ENCODE assay signal across 17 cellular contexts in genomic region chr9:137227853-137228514, GRCh38. TPM values are rescaled to one million over a fixed set of nuclear protein-coding genes. Genes with fewer than 3 reads are reported as not detected.
DNase-seq lines count a peak whose midpoint lies in the region; ATAC-seq, FAIRE-seq and TF ChIP-seq lines count a peak whose summit lies in the region.
"Had no signal": no experiment of that assay in that cellular context is flagged by ENCODE, and none has a peak within 500 bp of the region (broad histone marks: within the 10 kb centered on the region; RNA-seq: fewer than 3 reads in every experiment).

No MANE protein-coding gene starts in this region.

- intact Hi-C loops in activated CD4-positive, alpha-beta T cell treated with anti-CD3 and anti-CD28 coated beads, Interleukin-2, amount 10 ng/mL, durations not matched to agents 24 days and 14 days (cut with micrococcal nuclease) = loop anchor here (1.0 kb wide), 1 partner anchor 110 kb away; no protein-coding TSS in a partner anchor

- no peak for TF ChIP-seq POLR2A in H1 (IDR thresholded peaks at IDR 0.05; ENCODE audit: control extremely low read depth in 1 of 2, low read depth in 2 of 2, low read length in 2 of 2)

- H3K27me3 Mint-ChIP-seq in activated CD4-positive, alpha-beta T cell treated with anti-CD3 and anti-CD28 coated beads, Interleukin-2, amount 10 ng/mL, durations not matched to agents 24 days and 14 days = peaks cover 2% of the 10 kb centered on the region
- H3K27me3 Mint-ChIP-seq in IgD-negative memory B cell = peaks cover 6% of the 10 kb centered on the region
- no peaks in the 10 kb centered on the region for H3K27me3 Mint-ChIP-seq in osteocyte (ENCODE audit: unreplicated experiment)

- peaks cover 0 to 17% (median 6%) of the 10 kb centered on the region in 4 experiments; a peak in 5 of 7 replicates for H3K4me1 ChIP-seq in H1 (replicated peaks in 1 of 4; ENCODE audit: control insufficient read depth in 3 of 4, insufficient read depth in 4 of 4, low read length in 3 of 4)

- H3K36me3 ChIP-seq in H1 (ENCODE audit: control insufficient read depth in 2 of 4, insufficient read depth in 4 of 4, low read length in 3 of 4) = no peaks in the 10 kb centered on the region
- H3K36me3 ChIP-seq: MG63, upper lobe of right lung had no signal

- no peak overlapping the region for H2BK20ac ChIP-seq in H1 (ENCODE audit: low read length)

- no peak for TF ChIP-seq RAD21 in H1 (IDR thresholded peaks at IDR 0.05 in 1 of 2, conservative IDR thresholded peaks at IDR 0.05 in 1 of 2; ENCODE audit: low read depth in 2 of 2, low read length in 2 of 2)

- no peak overlapping the region for H3K9ac ChIP-seq in H1 (replicated peaks in 1 of 4; ENCODE audit: extremely low read depth in 1 of 4, low read depth in 3 of 4, low read length in 3 of 4)
- H3K9ac ChIP-seq: SK-N-SH had no signal

- no peak overlapping the region for H3K56ac ChIP-seq in H1 (replicated peaks; ENCODE audit: insufficient read length, low read depth, low read length)

- no peak overlapping the region for H2AFZ ChIP-seq in H1 (ENCODE audit: low read length)

- H3K4me2 ChIP-seq in H1 (ENCODE audit: insufficient read depth in 1 of 2, low read depth in 2 of 2, low read length in 2 of 2) = peak overlapping the region in 1 of 2 experiments; percentile 50; a peak in 1 of 4 replicates

- DNase-seq in activated CD4-positive, alpha-beta T cell treated with anti-CD3 and anti-CD28 coated beads, Interleukin-2, amount 10 ng/mL, durations not matched to agents 24 days and 14 days = no peak
- DNase-seq in activated CD4-positive, alpha-beta T cell treated with anti-CD3 and anti-CD28 coated beads for 4 hours = no peak
- DNase-seq in H1 (ENCODE audit: low read depth in 1 of 2, low spot score in 2 of 2) (no peak), osteocyte (ENCODE audit: extremely low spot score, unreplicated experiment) (no peak), NCI-H2107 treated with DMSO at 0.1 percent for 48 hours (lab: John Stamatoyannopoulos, UW; ENCODE audit: unreplicated experiment) (no peak)
- DNase-seq in stimulated activated naive CD4-positive, alpha-beta T cell treated with Interleukin-2 at 50 U/mL for 16 hours (lab: John Stamatoyannopoulos, UW) = no peak
- DNase-seq: NCI-H187 treated with DMSO at 0.1 percent for 48 hours had no signal

- POLR2A ChIA-PET in H1 (lab: Charles Lee; ENCODE audit: partially characterized antibody) = interaction anchor here (1.1 to 69.9 kb wide), 7 partner anchors 11 to 111 kb away, joined by 3 to 1462 read pairs (median 5); partner anchors contain the start of genes ANAPC2, NDOR1, NELFB and SSNA1

- no peak overlapping the region for H3K27ac ChIP-seq in H1 (ENCODE audit: low read depth, low read length)

- H3K23ac ChIP-seq in H1 (ENCODE audit: insufficient read length) = no peak overlapping the region

- TF ChIP-seq EP300 in H1 (IDR thresholded peaks at IDR 0.05; ENCODE audit: borderline replicate concordance in 1 of 2, low read depth in 2 of 2, low read length in 2 of 2) = no peak

- no peak for ATAC-seq in GM19467 (IDR thresholded peaks at IDR 0.05; ENCODE audit: unreplicated experiment)

- H3K4me3 Mint-ChIP-seq in activated CD4-positive, alpha-beta T cell treated with anti-CD3 and anti-CD28 coated beads, Interleukin-2, amount 10 ng/mL, durations not matched to agents 24 days and 14 days = no peak overlapping the region
- H3K4me3 Mint-ChIP-seq in IgD-negative memory B cell (peak overlapping the region in 1 of 4 donors; percentile 67), osteocyte (ENCODE audit: unreplicated experiment) (no peak overlapping the region)
- H3K4me3 Mint-ChIP-seq: activated naive CD8-positive, alpha-beta T cell had no signal

- no peaks in the 10 kb centered on the region for H3K36me3 Mint-ChIP-seq in activated CD4-positive, alpha-beta T cell treated with anti-CD3 and anti-CD28 coated beads, Interleukin-2, amount 10 ng/mL, durations not matched to agents 24 days and 14 days (ENCODE audit: low read depth)
- no peaks in the 10 kb centered on the region for H3K36me3 Mint-ChIP-seq in IgD-negative memory B cell
- no peaks in the 10 kb centered on the region for H3K36me3 Mint-ChIP-seq in osteocyte (ENCODE audit: unreplicated experiment)
- H3K36me3 Mint-ChIP-seq: activated naive CD8-positive, alpha-beta T cell had no signal

- no peak overlapping the region for H4K91ac ChIP-seq in H1 (replicated peaks; ENCODE audit: insufficient read length, low read length)

- no peaks in the 10 kb centered on the region for H3K79me1 ChIP-seq in H1 (ENCODE audit: low read depth, low read length)

- H2BK12ac ChIP-seq in H1 (ENCODE audit: low read depth, low read length) = no peak overlapping the region

- H3K27me3 ChIP-seq in H1 (replicated peaks in 1 of 4; ENCODE audit: control insufficient read depth in 3 of 4, extremely low read depth in 1 of 4, insufficient read depth in 3 of 4, low read length in 3 of 4) = no peaks in the 10 kb centered on the region; a peak in 1 of 7 replicates
- H3K27me3 ChIP-seq: MG63 had no signal

- CTCF ChIA-PET in H1 (lab: Charles Lee; ENCODE audit: partially characterized antibody) = interaction anchor here (0.9 to 20.2 kb wide), 28 partner anchors 11 to 199 kb away, joined by 3 to 204 read pairs (median 4); partner anchors contain the start of genes ANAPC2, LRRC26, NPDC1 and SAPCD2

- TF ChIP-seq CTCF in H1 (IDR thresholded peaks at IDR 0.05; ENCODE audit: control extremely low read depth in 1 of 3, insufficient read depth in 1 of 3, low read depth in 1 of 3, low read length in 3 of 3) (no peak), osteocyte (IDR thresholded peaks at IDR 0.05) (no peak)

- no peak overlapping the region for H2BK15ac ChIP-seq in H1 (ENCODE audit: low read length)

- H4K8ac ChIP-seq in H1 (ENCODE audit: extremely low read depth, insufficient read depth, low read length) = no peak overlapping the region

- no peak overlapping the region; the same call in 1 of the 2 replicates for H3K18ac ChIP-seq in H1 (ENCODE audit: extremely low read depth, low read length)

- H3K27ac Mint-ChIP-seq in activated CD4-positive, alpha-beta T cell treated with anti-CD3 and anti-CD28 coated beads, Interleukin-2, amount 10 ng/mL, durations not matched to agents 24 days and 14 days = peak overlapping the region; percentile 55
- H3K27ac Mint-ChIP-seq in IgD-negative memory B cell (peak overlapping the region; percentile 6 to 72 (median 22)), osteocyte (ENCODE audit: unreplicated experiment) (peak overlapping the region; percentile 25)
- H3K27ac Mint-ChIP-seq: activated naive CD8-positive, alpha-beta T cell had no signal

- no peak overlapping the region for H3K14ac ChIP-seq in H1 (ENCODE audit: insufficient read length)

- no peaks in the 10 kb centered on the region for H3K9me3 Mint-ChIP-seq in activated CD4-positive, alpha-beta T cell treated with anti-CD3 and anti-CD28 coated beads, Interleukin-2, amount 10 ng/mL, durations not matched to agents 24 days and 14 days
- H3K9me3 Mint-ChIP-seq in IgD-negative memory B cell (no peaks in the 10 kb centered on the region), osteocyte (ENCODE audit: unreplicated experiment) (no peaks in the 10 kb centered on the region)

- 80% methylated on average over 13 of the region's 19 CpGs; no CpG with 5 or more reads in 1 of the 2 experiments for WGBS in H1 (ENCODE audit: extremely low coverage in 1 of 2, insufficient coverage in 1 of 2, insufficient read length in 1 of 2, insufficient replicate concordance in 2 of 2, low coverage in 1 of 2, low lambda C conversion rate in 2 of 2, missing lambda C conversion rate in 1 of 2), 2 experiments

- no peak overlapping the region for H2BK120ac ChIP-seq in H1 (replicated peaks; ENCODE audit: low read depth, low read length)

- peak overlapping the region; percentile 62 for H4K5ac ChIP-seq in H1 (ENCODE audit: insufficient read length, low read depth, low read length)

- H3K4ac ChIP-seq in H1 (replicated peaks; ENCODE audit: insufficient read length, low read depth, low read length) = no peak overlapping the region

- H3K4me1 Mint-ChIP-seq in activated CD4-positive, alpha-beta T cell treated with anti-CD3 and anti-CD28 coated beads, Interleukin-2, amount 10 ng/mL, durations not matched to agents 24 days and 14 days = peaks cover 5% of the 10 kb centered on the region
- H3K4me1 Mint-ChIP-seq in IgD-negative memory B cell (peaks cover 0 to 4% (median 2%) of the 10 kb centered on the region in 3 donors), osteocyte (ENCODE audit: unreplicated experiment) (peaks cover 8% of the 10 kb centered on the region)

- no peak overlapping the region for H2AK5ac ChIP-seq in H1 (ENCODE audit: low read depth, low read length)

- H3K9me3 ChIP-seq in H1 (ENCODE audit: insufficient read depth in 2 of 2, low read depth in 1 of 2, low read length in 1 of 2) = no peaks in the 10 kb centered on the region
- H3K9me3 ChIP-seq: MG63, SK-N-SH, upper lobe of right lung had no signal

- peaks cover 0 to 1% of the 10 kb centered on the region in 2 experiments for H4K20me1 ChIP-seq in H1 (replicated peaks in 1 of 2; ENCODE audit: control insufficient read depth in 1 of 2, insufficient read depth in 2 of 2, low read length in 2 of 2)

- H3K23me2 ChIP-seq in H1 (ENCODE audit: low read depth, low read length) = peaks cover 6% of the 10 kb centered on the region; the same call in 1 of the 2 replicates

- H3K4me3 ChIP-seq in H1 (ENCODE audit: extremely low read depth in 1 of 4, insufficient read depth in 2 of 4, low read depth in 3 of 4, low read length in 4 of 4) = no peak overlapping the region
- H3K4me3 ChIP-seq: MG63, upper lobe of right lung had no signal

- H3K79me2 ChIP-seq in H1 (ENCODE audit: control insufficient read depth in 1 of 2, insufficient read depth in 2 of 2, low read length in 2 of 2) = no peaks in the 10 kb centered on the region

- FAIRE-seq in H1 (lab: Jason Lieb, UNC) = no peak
- FAIRE-seq: islet of Langerhans, TTC549 had no signal

- H2BK5ac ChIP-seq in H1 (ENCODE audit: low read depth, low read length) = no peak overlapping the region

RNA-seq across cellular contexts. Expression of gene RNF224, which starts 0.7 kb away (rescaled TPM):
- not detected in 2 replicates for total RNA-seq in activated CD4-positive, alpha-beta T cell treated with anti-CD3 and anti-CD28 coated beads, Interleukin-2, amount 10 ng/mL, durations not matched to agents 24 days and 14 days
- not detected for polyA plus RNA-seq in IgD-negative memory B cell
- 0.17 TPM in 1 of 2 replicates, not detected in the other for total RNA-seq in H1 (2021; fragmentation: NEBNext Ultra II Directional; extraction: Animal tissue kit (Norgen Biotek cat#: 25700))
- polyA plus RNA-seq in H1 (2011; rRNA removed) = 0.24 and 0.25 TPM in 2 replicates
- polyA plus RNA-seq in H1 (2011; cell fraction: cytosol; rRNA removed) = 0.10 TPM
- polyA plus RNA-seq in H1 (2011; cell fraction: nucleus; rRNA removed) = 0.58 TPM
- 0.19 to 0.48 TPM (median 0.29 TPM) in 4 replicates for polyA plus RNA-seq in H1 (2012, experiment 1 of 2)
- 0.21 TPM for polyA plus RNA-seq in H1 (2012, experiment 2 of 2)
- 0.22 TPM for polyA plus RNA-seq in H1 (2013, experiment 1 of 2)
- 0.15 TPM for polyA plus RNA-seq in H1 (2013, experiment 2 of 2)
- polyA minus RNA-seq in H1 (2011; rRNA and poly(A)+ RNA removed) = 0.09 and 0.12 TPM in 2 replicates
- polyA minus RNA-seq in H1 (2011; cell fraction: cytosol; rRNA and poly(A)+ RNA removed) = not detected
- 1.00 TPM for polyA minus RNA-seq in H1 (2011; cell fraction: nucleus; rRNA and poly(A)+ RNA removed)
- total RNA-seq in osteocyte = not detected in 2 replicates
- polyA plus RNA-seq: fibroblast of lung, neural cell had no signal

RNA-seq across cellular contexts. Expression of gene SLC34A3, which starts 2.7 kb away (rescaled TPM):
- not detected in 2 replicates for total RNA-seq in activated CD4-positive, alpha-beta T cell treated with anti-CD3 and anti-CD28 coated beads, Interleukin-2, amount 10 ng/mL, durations not matched to agents 24 days and 14 days
- not detected for polyA plus RNA-seq in IgD-negative memory B cell
- total RNA-seq in H1 (2021; fragmentation: NEBNext Ultra II Directional; extraction: Animal tissue kit (Norgen Biotek cat#: 25700)) = not detected in 2 replicates
- polyA plus RNA-seq in H1 (2011; rRNA removed) = 0.06 and 0.08 TPM in 2 replicates
- polyA plus RNA-seq in H1 (2011; cell fraction: cytosol; rRNA removed) = 0.09 TPM
- polyA plus RNA-seq in H1 (2011; cell fraction: nucleus; rRNA removed) = 0.33 TPM
- polyA plus RNA-seq in H1 (2012, experiment 1 of 2) = 0.13 to 0.22 TPM (median 0.19 TPM) in 3 of 4 replicates, not detected in the other
- polyA plus RNA-seq in H1 (2012, experiment 2 of 2) = not detected
- 0.04 TPM for polyA plus RNA-seq in H1 (2013, experiment 1 of 2)
- 0.07 TPM for polyA plus RNA-seq in H1 (2013, experiment 2 of 2)
- polyA minus RNA-seq in H1 (2011; rRNA and poly(A)+ RNA removed) = not detected in 2 replicates
- polyA minus RNA-seq in H1 (2011; cell fraction: cytosol; rRNA and poly(A)+ RNA removed) = not detected
- not detected for polyA minus RNA-seq in H1 (2011; cell fraction: nucleus; rRNA and poly(A)+ RNA removed)
- not detected in 2 replicates for total RNA-seq in osteocyte
- total RNA-seq: fibroblast of lung had no signal
- polyA plus RNA-seq: fibroblast of lung, SK-N-SH had no signal

RNA-seq across cellular contexts. Expression of gene CYSRT1, which starts 3.0 kb away (rescaled TPM):
- 0.54 and 0.68 TPM in 2 replicates for total RNA-seq in activated CD4-positive, alpha-beta T cell treated with anti-CD3 and anti-CD28 coated beads, Interleukin-2, amount 10 ng/mL, durations not matched to agents 24 days and 14 days
- polyA plus RNA-seq in IgD-negative memory B cell = not detected
- total RNA-seq in H1 (2021; fragmentation: NEBNext Ultra II Directional; extraction: Animal tissue kit (Norgen Biotek cat#: 25700)) = 1.0 and 1.6 TPM in 2 replicates
- 6.5 and 7.6 TPM in 2 replicates for polyA plus RNA-seq in H1 (2011; rRNA removed)
- polyA plus RNA-seq in H1 (2011; cell fraction: cytosol; rRNA removed) = 5.1 TPM
- polyA plus RNA-seq in H1 (2011; cell fraction: nucleus; rRNA removed) = 6.3 TPM
- polyA plus RNA-seq in H1 (2012, experiment 1 of 2) = 1.6 to 3.3 TPM (median 2.5 TPM) in 4 replicates
- 1.6 TPM for polyA plus RNA-seq in H1 (2012, experiment 2 of 2)
- 1.9 TPM for polyA plus RNA-seq in H1 (2013, experiment 1 of 2)
- polyA plus RNA-seq in H1 (2013, experiment 2 of 2) = 1.6 TPM
- polyA minus RNA-seq in H1 (2011; rRNA and poly(A)+ RNA removed) = 0.66 and 1.0 TPM in 2 replicates
- polyA minus RNA-seq in H1 (2011; cell fraction: cytosol; rRNA and poly(A)+ RNA removed) = 3.2 TPM
- polyA minus RNA-seq in H1 (2011; cell fraction: nucleus; rRNA and poly(A)+ RNA removed) = 3.0 TPM
- 1.5 and 1.7 TPM in 2 replicates for total RNA-seq in osteocyte

RNA-seq across cellular contexts. Expression of gene RNF208, which starts 5.9 kb away (rescaled TPM):
- 12.8 and 15.2 TPM in 2 replicates for total RNA-seq in activated CD4-positive, alpha-beta T cell treated with anti-CD3 and anti-CD28 coated beads, Interleukin-2, amount 10 ng/mL, durations not matched to agents 24 days and 14 days
- not detected for polyA plus RNA-seq in IgD-negative memory B cell
- 7.7 and 8.9 TPM in 2 replicates for total RNA-seq in H1 (2021; fragmentation: NEBNext Ultra II Directional; extraction: Animal tissue kit (Norgen Biotek cat#: 25700))
- 2.7 and 4.8 TPM in 2 replicates for polyA plus RNA-seq in H1 (2011; rRNA removed)
- polyA plus RNA-seq in H1 (2011; cell fraction: cytosol; rRNA removed) = 0.97 TPM
- polyA plus RNA-seq in H1 (2011; cell fraction: nucleus; rRNA removed) = 6.6 TPM
- polyA plus RNA-seq in H1 (2012, experiment 1 of 2) = 3.9 to 11.3 TPM (median 9.7 TPM) in 4 replicates
- polyA plus RNA-seq in H1 (2012, experiment 2 of 2) = 7.4 TPM
- 9.7 TPM for polyA plus RNA-seq in H1 (2013, experiment 1 of 2)
- 9.6 TPM for polyA plus RNA-seq in H1 (2013, experiment 2 of 2)
- polyA minus RNA-seq in H1 (2011; rRNA and poly(A)+ RNA removed) = 0.22 and 0.49 TPM in 2 replicates
- 6.2 TPM for polyA minus RNA-seq in H1 (2011; cell fraction: cytosol; rRNA and poly(A)+ RNA removed)
- polyA minus RNA-seq in H1 (2011; cell fraction: nucleus; rRNA and poly(A)+ RNA removed) = 1.8 TPM
- total RNA-seq in osteocyte = 7.2 and 8.0 TPM in 2 replicates

RNA-seq across cellular contexts. Expression of gene TUBB4B, which starts 13.1 kb away (rescaled TPM):
- 292 and 299 TPM in 2 replicates for total RNA-seq in activated CD4-positive, alpha-beta T cell treated with anti-CD3 and anti-CD28 coated beads, Interleukin-2, amount 10 ng/mL, durations not matched to agents 24 days and 14 days
- polyA plus RNA-seq in IgD-negative memory B cell = 88.4 TPM
- 307 and 311 TPM in 2 replicates for total RNA-seq in H1 (2021; fragmentation: NEBNext Ultra II Directional; extraction: Animal tissue kit (Norgen Biotek cat#: 25700))
- polyA plus RNA-seq in H1 (2011; rRNA removed) = 280 and 342 TPM in 2 replicates
- polyA plus RNA-seq in H1 (2011; cell fraction: cytosol; rRNA removed) = 348 TPM
- 340 TPM for polyA plus RNA-seq in H1 (2011; cell fraction: nucleus; rRNA removed)
- 226 to 351 TPM (median 341 TPM) in 4 replicates for polyA plus RNA-seq in H1 (2012, experiment 1 of 2)
- polyA plus RNA-seq in H1 (2012, experiment 2 of 2) = 349 TPM
- polyA plus RNA-seq in H1 (2013, experiment 1 of 2) = 214 TPM
- polyA plus RNA-seq in H1 (2013, experiment 2 of 2) = 205 TPM
- 150 and 158 TPM in 2 replicates for polyA minus RNA-seq in H1 (2011; rRNA and poly(A)+ RNA removed)
- polyA minus RNA-seq in H1 (2011; cell fraction: cytosol; rRNA and poly(A)+ RNA removed) = 145 TPM
- polyA minus RNA-seq in H1 (2011; cell fraction: nucleus; rRNA and poly(A)+ RNA removed) = 92.9 TPM
- total RNA-seq in osteocyte = 132 and 136 TPM in 2 replicates
